26 cellular contexts compared by ENCODE assay signal in the genomic region with DNA sequence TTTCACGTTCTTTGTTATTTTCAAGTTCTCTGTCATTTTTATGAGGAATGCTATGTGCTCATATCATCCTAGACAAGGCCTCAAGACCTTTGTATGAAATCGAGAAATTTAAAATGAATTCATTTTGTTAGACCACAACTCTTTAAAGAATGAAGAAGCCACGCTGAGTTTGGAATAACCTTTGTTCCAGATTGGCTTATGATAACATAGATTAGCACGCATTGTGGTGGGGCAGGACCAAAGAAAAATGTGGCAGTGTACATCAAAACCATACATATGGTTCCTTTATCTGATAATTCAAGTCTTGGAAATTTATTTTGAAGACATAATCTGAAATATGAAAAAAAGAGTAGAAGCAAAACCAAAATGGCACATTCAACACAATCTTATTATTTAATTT. TPM values are rescaled to one million over a fixed set of nuclear protein-coding genes. Genes with fewer than 3 reads are reported as not detected.
"Had no signal": no experiment of that assay in that cellular context is flagged by ENCODE, and none has a peak within 500 bp of the region (broad histone marks: within the 10 kb centered on the region; RNA-seq: fewer than 3 reads in every experiment).

No MANE protein-coding gene starts in this region.

- H3K27ac ChIP-seq: adrenal gland, ascending aorta, coronary artery, foreskin keratinocyte, neural progenitor cell, sigmoid colon, thoracic aorta, VCaP had no signal

- H3K27me3 ChIP-seq: adrenal gland, ascending aorta, foreskin keratinocyte, neural progenitor cell, sigmoid colon had no signal

- H3K9ac ChIP-seq: neural progenitor cell had no signal

- H3K4me3 ChIP-seq: adrenal gland, ascending aorta, coronary artery, neural progenitor cell, sigmoid colon, thoracic aorta had no signal

- FAIRE-seq: bronchial epithelial cell had no signal

- H3K36me3 Mint-ChIP-seq: activated naive CD8-positive, alpha-beta T cell; naive thymus-derived CD8-positive, alpha-beta T cell; neural progenitor cell; T-cell; type B pancreatic cell had no signal

- H3K27ac Mint-ChIP-seq: activated naive CD8-positive, alpha-beta T cell; activated T-helper 2 cell treated with anti-CD3 and anti-CD28 coated beads, Interferon-gamma antibody, Interleukin-2, Interleukin-4, amounts not matched to agents 10 μg/mL and 5 μg/mL and 100 μg/mL, durations not matched to agents 14 hours and 24 hours and 36 hours; naive thymus-derived CD8-positive, alpha-beta T cell; T-cell; T-helper 2 cell treated with Interferon-gamma antibody and Interleukin-4, amounts not matched to agents 5 μg/mL and 100 μg/mL, for 36 hours; type B pancreatic cell had no signal

- H3K9me3 ChIP-seq: adrenal gland, ascending aorta, sigmoid colon, thoracic aorta had no signal

- ATAC-seq: activated T-cell treated with anti-CD3 and anti-CD28 coated beads, Interleukin-2, amount 50 U/mL, for 4 hours; foreskin keratinocyte; left lobe of liver; naive thymus-derived CD8-positive, alpha-beta T cell; T-cell had no signal

- H3K4me1 Mint-ChIP-seq: T-cell had no signal

- H3K4me1 ChIP-seq: adrenal gland, ascending aorta, neural progenitor cell, sigmoid colon had no signal

- DNase-seq: activated CD4-positive, alpha-beta T cell treated with anti-CD3 and anti-CD28 coated beads for 1 hour; activated CD4-positive, alpha-beta T cell treated with anti-CD3 and anti-CD28 coated beads, Interleukin-2, amount 50 U/mL, for 48 hours; activated CD8-positive, alpha-beta memory T cell treated with anti-CD3 and anti-CD28 coated beads, Interleukin-2, amount 50 U/mL, for 48 hours; activated naive CD4-positive, alpha-beta T cell; activated T-cell treated with anti-CD3 and anti-CD28 coated beads, Interleukin-2, amount 50 U/mL, for 4 hours; adrenal gland; foreskin keratinocyte; naive thymus-derived CD8-positive, alpha-beta T cell; posterior cingulate gyrus; sigmoid colon; stimulated activated CD4-positive, alpha-beta T cell treated with anti-CD3 and anti-CD28 coated beads, Interleukin-4, amount 100 ng/mL, for 24 hours; stimulated activated naive CD4-positive, alpha-beta T cell treated with Interleukin-2 at 50 U/mL for 16 hours; T-cell had no signal

- H3K4me3 Mint-ChIP-seq: activated naive CD8-positive, alpha-beta T cell; activated T-cell treated with anti-CD3 and anti-CD28 coated beads, Interleukin-2, amount 50 U/mL, for 4 hours; naive thymus-derived CD8-positive, alpha-beta T cell; T-cell; T-helper 2 cell treated with Interferon-gamma antibody and Interleukin-4, amounts not matched to agents 5 μg/mL and 100 μg/mL, for 36 hours had no signal

- H3K9me3 Mint-ChIP-seq: activated T-cell treated with anti-CD3 and anti-CD28 coated beads, Interleukin-2, amount 50 U/mL, for 4 hours; activated T-helper 2 cell treated with anti-CD3 and anti-CD28 coated beads, Interferon-gamma antibody, Interleukin-2, Interleukin-4, amounts not matched to agents 10 μg/mL and 5 μg/mL and 100 μg/mL, durations not matched to agents 14 hours and 24 hours and 36 hours; naive thymus-derived CD8-positive, alpha-beta T cell; T-cell; T-helper 2 cell treated with Interferon-gamma antibody and Interleukin-4, amounts not matched to agents 5 μg/mL and 100 μg/mL, for 36 hours had no signal

- H3K36me3 ChIP-seq: adrenal gland, ascending aorta, neural progenitor cell, sigmoid colon, thoracic aorta had no signal

RNA-seq across cellular contexts. Expression of a gene that starts 2.2 kb away (rescaled TPM):
- total RNA-seq: activated CD8-positive, alpha-beta memory T cell treated with anti-CD3 and anti-CD28 coated beads for 36 hours; activated T-cell treated with anti-CD3 and anti-CD28 coated beads, Interleukin-2, amount 50 U/mL, for 4 hours; activated T-helper 2 cell treated with anti-CD3 and anti-CD28 coated beads, Interferon-gamma antibody, Interleukin-2, Interleukin-4, amounts not matched to agents 10 μg/mL and 5 μg/mL and 100 μg/mL, durations not matched to agents 14 hours and 24 hours and 36 hours; adrenal gland; ascending aorta; kidney epithelial cell; naive thymus-derived CD8-positive, alpha-beta T cell; sigmoid colon; T-cell; thoracic aorta had no signal
